1 cellular context compared by ENCODE assay signal in the genomic region with DNA sequence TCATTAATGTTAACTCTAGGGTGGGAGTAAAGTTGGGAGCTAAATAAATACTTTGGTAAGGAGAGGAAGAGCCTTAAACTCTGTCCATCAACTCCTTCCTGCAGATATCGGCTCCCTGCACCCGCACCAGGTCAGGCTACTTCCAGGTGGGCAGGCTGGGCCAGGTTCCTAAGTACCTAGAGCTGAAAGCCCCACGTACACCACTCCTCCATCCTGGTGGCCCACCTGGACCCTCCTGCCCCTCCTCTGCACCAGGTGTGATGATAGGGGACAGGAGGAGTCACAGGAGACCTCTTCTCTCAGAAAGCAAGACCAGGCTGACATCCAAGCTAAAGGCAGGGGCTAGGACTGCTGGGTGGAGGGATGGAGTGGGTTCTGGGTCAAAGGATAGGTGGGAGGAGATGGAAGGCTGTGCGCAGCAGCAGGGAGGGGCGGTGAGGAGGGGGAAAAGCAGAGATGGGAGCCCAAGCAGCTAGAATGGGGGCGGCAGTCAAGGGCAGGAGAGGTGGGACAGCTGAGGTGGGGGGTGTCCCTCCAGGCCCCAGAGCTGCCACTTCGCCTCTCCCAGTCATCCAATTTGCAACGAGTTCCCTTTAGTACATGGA.
TF ChIP-seq lines count a peak whose summit lies in the region.

No MANE protein-coding gene starts in this region.

TF ChIP-seq in GM23338, 12 proteins besides CTCF, POLR2A, EP300 and RAD21 (continued from another document):
- TF ChIP-seq CREB1 (CRISPR knock-in tag; IDR thresholded peaks at IDR 0.05; ENCODE audit: low read depth), result no peak
- TF ChIP-seq EZH2 (IDR thresholded peaks at IDR 0.05; ENCODE audit: low read depth, unreplicated experiment), result no peak
